Comparison of ENCODE assay signal across 1 cellular context in the genomic region with DNA sequence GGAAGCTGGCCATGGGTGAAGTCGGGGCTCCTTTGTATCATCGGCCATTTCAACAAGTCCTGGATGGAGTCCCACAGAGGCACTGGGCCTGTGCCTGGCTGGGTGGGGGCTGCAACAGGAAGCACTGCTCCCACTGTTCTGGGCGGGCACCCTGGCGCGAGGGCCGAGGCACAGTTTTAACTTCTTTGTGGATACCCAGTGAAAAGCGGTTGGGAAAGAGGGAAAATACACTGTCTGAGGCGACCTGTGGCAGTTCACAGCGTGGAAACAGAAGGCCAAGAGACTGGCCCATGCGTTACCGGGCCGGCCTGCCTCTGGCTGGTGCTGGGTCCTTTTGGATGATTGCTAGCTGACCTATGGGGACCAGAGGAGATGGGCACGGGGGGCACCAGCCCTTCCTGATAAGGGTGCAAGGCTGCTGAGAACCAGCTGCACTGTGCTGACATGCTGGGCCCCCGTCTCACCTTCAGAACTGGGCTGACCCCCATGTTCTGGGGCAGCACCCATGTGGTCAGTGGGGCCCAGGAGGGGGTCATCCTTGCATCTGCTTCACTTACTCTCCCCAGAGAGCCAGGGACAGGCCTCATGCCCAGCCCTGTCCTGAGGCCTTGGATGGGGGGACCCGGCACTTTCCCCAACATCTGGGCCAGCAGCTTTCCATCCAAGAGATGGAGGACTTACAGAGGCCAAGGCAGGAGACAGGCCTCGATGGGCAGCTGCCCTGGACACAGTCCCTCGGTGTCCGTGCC.
TF ChIP-seq lines count a peak whose summit lies in the region.

No MANE protein-coding gene starts in this region.

TF ChIP-seq in HepG2, 621 proteins besides CTCF, POLR2A, EP300 and RAD21:
- no peak for TF ChIP-seq MATR3 (CRISPR knock-in tag; IDR thresholded peaks at IDR 0.05)
- no peak for TF ChIP-seq ATF7-NPFF (CRISPR knock-in tag; IDR thresholded peaks at IDR 0.05; ENCODE audit: low read depth)
- no peak for TF ChIP-seq ZNF20 (CRISPR knock-in tag; IDR thresholded peaks at IDR 0.05)
- no peak for TF ChIP-seq GTF3A (CRISPR knock-in tag; conservative IDR thresholded peaks at IDR 0.05)
- no peak for TF ChIP-seq ZNF775 (CRISPR knock-in tag; IDR thresholded peaks at IDR 0.05; ENCODE audit: borderline replicate concordance)
- no peak for TF ChIP-seq ZNF674 (CRISPR knock-in tag; IDR thresholded peaks at IDR 0.05; ENCODE audit: low read depth)
- TF ChIP-seq TOE1 (CRISPR knock-in tag; IDR thresholded peaks at IDR 0.05) = no peak
- TF ChIP-seq ZBTB38 (CRISPR knock-in tag; IDR thresholded peaks at IDR 0.05) = no peak
- TF ChIP-seq ZNF781 (CRISPR knock-in tag; IDR thresholded peaks at IDR 0.05; ENCODE audit: borderline replicate concordance, not compliant biosample characterization) = no peak
- no peak for TF ChIP-seq DNMT3B (CRISPR knock-in tag; conservative IDR thresholded peaks at IDR 0.05)
- no peak for TF ChIP-seq POLR2AphosphoS5 (IDR thresholded peaks at IDR 0.05; ENCODE audit: low read depth, low read length)
